Comparison of ENCODE assay signal across 8 cellular contexts in the genomic region with DNA sequence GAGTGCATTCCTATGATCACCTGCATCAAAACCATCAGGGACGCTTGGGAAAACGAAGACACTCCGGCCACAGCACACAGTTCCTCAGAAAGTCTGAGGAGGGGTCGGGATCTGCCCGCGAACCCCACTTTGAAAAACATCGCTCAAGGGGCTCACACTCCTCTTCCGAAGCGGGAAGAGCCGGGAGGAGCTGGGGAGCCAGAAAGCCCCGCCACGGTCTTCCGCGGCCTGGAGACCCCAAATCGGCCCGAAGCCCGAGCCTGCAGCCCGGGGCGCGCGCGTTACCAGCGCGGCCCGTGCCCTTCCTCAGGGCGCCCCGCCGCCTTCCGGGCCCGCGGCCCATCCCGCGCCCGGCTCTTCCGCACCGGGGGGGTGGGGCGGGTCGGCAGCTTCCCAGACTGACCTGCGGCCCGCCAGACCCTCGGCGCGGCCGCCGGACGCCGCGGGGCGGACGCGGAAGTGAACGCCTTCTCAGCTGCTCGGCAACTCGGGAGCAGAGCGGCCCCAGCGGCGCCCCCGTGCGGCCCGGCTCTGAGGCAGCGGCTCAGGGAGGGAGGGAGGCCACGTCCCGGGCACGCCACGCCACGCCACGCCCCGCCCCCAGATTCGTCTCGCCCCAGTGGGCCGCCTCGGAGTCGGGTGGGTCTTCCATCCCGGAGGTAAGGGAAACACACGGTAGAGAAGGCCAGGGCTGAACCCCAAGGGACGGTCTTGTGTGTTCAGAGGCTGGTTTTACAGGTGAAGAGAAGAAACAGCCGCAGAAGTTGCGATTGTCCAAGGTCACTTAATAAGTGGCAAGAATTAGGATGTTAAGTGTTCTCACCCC.
DNase-seq lines count a peak whose midpoint lies in the region; ATAC-seq lines count a peak whose summit lies in the region.

A gene (minus strand): TSS at position 461 of the 826 bp plus-strand sequence. CDS start 3,052 bp downstream, outside the sequence.

- peak; percentile 99 for ATAC-seq in GM19467 (IDR thresholded peaks at IDR 0.05; ENCODE audit: unreplicated experiment)
- peak; percentile 96 for ATAC-seq in memory B cell (ENCODE audit: low read depth)

- H3K9me3 ChIP-seq in effector memory CD4-positive, alpha-beta T cell (ENCODE audit: control insufficient read depth, low read length), result no peaks in the 10 kb centered on the region

- DNase-seq in COLO829 (ENCODE audit: low spot score) (peak; percentile 85), HPDE6-E6E7 (ENCODE audit: extremely low spot score) (peak; percentile 80), NOMO-1 (lab: John Stamatoyannopoulos, UW; ENCODE audit: unreplicated experiment in 2 of 2) (peak; percentile 77 to 96), memory B cell (ENCODE audit: low spot score in 2 of 2) (peak; percentile 90 to 93)
- peak; percentile 82 to 87 for DNase-seq in activated CD8-positive, alpha-beta memory T cell treated with anti-CD3 and anti-CD28 coated beads for 4 hours (ENCODE audit: low read depth in 2 of 2)
- peak; percentile 78 to 85 (median 80) for DNase-seq in effector memory CD4-positive, alpha-beta T cell
- peak; percentile 80 for DNase-seq in stimulated activated CD8-positive, alpha-beta memory T cell treated with anti-CD3 and anti-CD28 coated beads, Interleukin-12 subunit alpha, Interleukin-12 subunit beta, amount 100 ng/mL, for 24 hours (ENCODE audit: extremely low read depth)

- peaks cover 3% of the 10 kb centered on the region for H3K36me3 Mint-ChIP-seq in memory B cell

- H3K27ac ChIP-seq in effector memory CD4-positive, alpha-beta T cell (ENCODE audit: insufficient read depth, low read length, poor library complexity, severe bottlenecking), result peak within 1 kb of the TSS; percentile 51

- H3K4me1 ChIP-seq in effector memory CD4-positive, alpha-beta T cell (ENCODE audit: control insufficient read depth, insufficient read depth, low read length, poor library complexity, severe bottlenecking), result peaks cover 7% of the 10 kb centered on the region

- H3K27me3 ChIP-seq in effector memory CD4-positive, alpha-beta T cell (replicated peaks; ENCODE audit: control insufficient read depth, insufficient read depth, low read length, poor library complexity, severe bottlenecking), result no peaks in the 10 kb centered on the region

- H3K27ac Mint-ChIP-seq in memory B cell, result peak within 1 kb of the TSS; percentile 76

- H3K4me1 Mint-ChIP-seq in memory B cell, result peaks cover 10% of the 10 kb centered on the region

- peak within 1 kb of the TSS; percentile 65 for H3K4me3 ChIP-seq in effector memory CD4-positive, alpha-beta T cell (ENCODE audit: insufficient read depth, low read depth, low read length, poor library complexity, severe bottlenecking)

- no peaks in the 10 kb centered on the region for H3K9me3 Mint-ChIP-seq in memory B cell

- H3K4me3 Mint-ChIP-seq in memory B cell, result peak within 1 kb of the TSS; percentile 87

- H3K36me3 ChIP-seq in effector memory CD4-positive, alpha-beta T cell (ENCODE audit: control insufficient read depth, insufficient read depth, low read length), result peaks cover under 1% of the 10 kb centered on the region

- H3K27me3 Mint-ChIP-seq in memory B cell, result no peaks in the 10 kb centered on the region

Comparison
In these comparisons a context has a peak if more than half of its experiments do, and no peak if none do; other contexts are left out.
1. Peak in every context shown above with its lines: DNase-seq, ATAC-seq, H3K4me3 ChIP-seq and H3K27ac ChIP-seq.